34 cellular contexts compared by ENCODE assay signal in the genomic region with DNA sequence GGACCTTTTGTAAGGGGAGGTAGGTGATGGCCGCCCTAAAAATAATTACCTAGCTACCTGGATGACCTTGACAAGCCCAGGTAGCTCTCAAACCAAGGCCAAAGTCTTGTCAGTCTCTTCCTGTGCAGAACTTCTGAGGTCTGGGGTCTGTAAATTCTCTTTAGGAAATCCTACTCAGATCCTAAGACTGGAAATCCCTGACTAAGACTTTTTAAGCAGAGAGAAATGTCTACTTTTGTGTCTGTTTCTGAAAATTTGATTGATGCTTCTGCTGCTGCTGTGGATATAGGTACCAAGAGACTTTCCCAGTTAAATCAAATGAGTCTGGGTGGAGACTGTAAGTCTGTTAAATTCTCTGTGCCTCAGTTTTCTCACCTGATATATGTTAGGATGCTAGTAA. TPM values are rescaled to one million over a fixed set of nuclear protein-coding genes. Genes with fewer than 3 reads are reported as not detected.
"Had no signal": no experiment of that assay in that cellular context is flagged by ENCODE, and none has a peak within 500 bp of the region (broad histone marks: within the 10 kb centered on the region; RNA-seq: fewer than 3 reads in every experiment).

No MANE protein-coding gene starts in this region.

- H3K4me2 ChIP-seq: neural progenitor cell, smooth muscle cell had no signal

- H3K4me1 ChIP-seq: pancreas, psoas muscle, spleen, suprapubic skin, testis, tibial artery, transverse colon, upper lobe of right lung, uterus had no signal

- FAIRE-seq: pancreas had no signal

- H3K4me1 Mint-ChIP-seq: naive thymus-derived CD4-positive, alpha-beta T cell; natural killer cell; nephron; neural progenitor cell; stimulated activated memory B cell treated with anti-CD40 and anti-IgM and Interleukin-4, amounts not matched to agents 10 μg/mL and 1 μg/mL and 100 μg/mL, for 72 hours; stimulated activated naive CD8-positive, alpha-beta T cell treated with anti-CD3 and anti-CD28 coated beads, Interleukin-15, amount 100 ng/mL, for 72 hours had no signal

- H3K36me3 Mint-ChIP-seq: natural killer cell; neural progenitor cell; stimulated activated memory B cell treated with anti-CD40 and anti-IgM and Interleukin-4, amounts not matched to agents 10 μg/mL and 1 μg/mL and 100 μg/mL, for 72 hours; type B pancreatic cell had no signal

- DNase-seq: naive thymus-derived CD4-positive, alpha-beta T cell; natural killer cell; occipital lobe; pancreas; posterior cingulate gyrus; psoas muscle; right cardiac atrium; spleen; stimulated activated CD4-positive, alpha-beta T cell treated with anti-CD3 and anti-CD28 coated beads, Interleukin-12 subunit alpha, Interleukin-12 subunit beta, amount 100 ng/mL, for 4 hours; stimulated activated CD4-positive, alpha-beta T cell treated with anti-CD3 and anti-CD28 coated beads, Interleukin-1b, Interleukin-23, amount 100 ng/mL, for 48 hours; stimulated activated CD4-positive, alpha-beta T cell treated with anti-CD3 and anti-CD28 coated beads, Interleukin-4, amount 100 ng/mL, for 1 hour; stimulated activated CD4-positive, alpha-beta T cell treated with anti-CD3 and anti-CD28 coated beads, Interleukin-4, amount 100 ng/mL, for 4 hours; stimulated activated CD8-positive, alpha-beta memory T cell treated with anti-CD3 and anti-CD28 coated beads, Interleukin-4, amount 100 ng/mL, for 48 hours; stimulated activated naive CD4-positive, alpha-beta T cell; stimulated activated naive CD8-positive, alpha-beta T cell treated with anti-CD3 and anti-CD28 coated beads, Interleukin-15, amount 100 ng/mL, for 72 hours; stimulated activated naive CD8-positive, alpha-beta T cell treated with anti-CD3 and anti-CD28 coated beads, Interleukin-15, Interleukin-2, amounts not matched to agents 100 U/mL and 50 U/mL, for 24 hours; substantia nigra; testis; tibial artery; transverse colon; upper lobe of right lung; uterus had no signal

- ATAC-seq: naive thymus-derived CD4-positive, alpha-beta T cell; natural killer cell; pancreas; psoas muscle; right cardiac atrium; sciatic nerve; stimulated activated memory B cell treated with anti-CD40 and anti-IgM and Interleukin-4, amounts not matched to agents 10 μg/mL and 1 μg/mL and 100 μg/mL, for 72 hours; stimulated activated naive CD8-positive, alpha-beta T cell treated with anti-CD3 and anti-CD28 coated beads, Interleukin-15, amount 100 ng/mL, for 72 hours; stimulated activated naive CD8-positive, alpha-beta T cell treated with anti-CD3 and anti-CD28 coated beads, Interleukin-15, Interleukin-2, amounts not matched to agents 100 U/mL and 50 U/mL, for 24 hours; upper lobe of right lung had no signal

- H3K9me3 Mint-ChIP-seq: natural killer cell; nephron; stimulated activated memory B cell treated with anti-CD40 and anti-IgM and Interleukin-4, amounts not matched to agents 10 μg/mL and 1 μg/mL and 100 μg/mL, for 72 hours; stimulated activated naive CD8-positive, alpha-beta T cell treated with anti-CD3 and anti-CD28 coated beads, Interleukin-15, amount 100 ng/mL, for 72 hours; type B pancreatic cell had no signal

- H3K27ac ChIP-seq: neural progenitor cell, pancreas, psoas muscle, skin epidermis, spleen, suprapubic skin, testis, tibial artery, transverse colon, upper lobe of right lung, uterus had no signal

- H3K27ac Mint-ChIP-seq: naive thymus-derived CD4-positive, alpha-beta T cell; natural killer cell; nephron; neural progenitor cell; progenitor cell of endocrine pancreas; stimulated activated memory B cell treated with anti-CD40 and anti-IgM and Interleukin-4, amounts not matched to agents 10 μg/mL and 1 μg/mL and 100 μg/mL, for 72 hours; stimulated activated naive CD8-positive, alpha-beta T cell treated with anti-CD3 and anti-CD28 coated beads, Interleukin-15, amount 100 ng/mL, for 72 hours; type B pancreatic cell had no signal

- H3K4me3 ChIP-seq: neural progenitor cell, pancreas, psoas muscle, skin epidermis, smooth muscle cell, spleen, suprapubic skin, testis, tibial artery, transverse colon, upper lobe of right lung, uterus had no signal

- H3K9ac ChIP-seq: neural progenitor cell had no signal

- H3K4me3 Mint-ChIP-seq: naive thymus-derived CD4-positive, alpha-beta T cell; natural killer cell; nephron; neural progenitor cell; stimulated activated memory B cell treated with anti-CD40 and anti-IgM and Interleukin-4, amounts not matched to agents 10 μg/mL and 1 μg/mL and 100 μg/mL, for 72 hours; stimulated activated naive CD8-positive, alpha-beta T cell treated with anti-CD3 and anti-CD28 coated beads, Interleukin-15, amount 100 ng/mL, for 72 hours; type B pancreatic cell had no signal

- H3K27me3 ChIP-seq: neural progenitor cell, pancreas, testis, uterus had no signal

- H3K36me3 ChIP-seq: neural progenitor cell, pancreas, spleen, suprapubic skin, tibial artery, transverse colon, upper lobe of right lung, uterus had no signal

- H3K9me3 ChIP-seq: pancreas, testis, upper lobe of right lung had no signal

- H2AFZ ChIP-seq: neural progenitor cell had no signal

RNA-seq across cellular contexts. Expression of a gene that starts 36.9 kb away (rescaled TPM):
- total RNA-seq: naive thymus-derived CD4-positive, alpha-beta T cell; occipital lobe; osteocyte; progenitor cell of endocrine pancreas; renal cortical epithelial cell; right cardiac atrium; sciatic nerve; smooth muscle cell; spleen; transverse colon; upper lobe of right lung; urinary bladder; uterus had no signal
- polyA plus RNA-seq: naive thymus-derived CD4-positive, alpha-beta T cell; right cardiac atrium; smooth muscle cell; urinary bladder had no signal
